Comparison of ENCODE assay signal across 16 cellular contexts in the genomic region with DNA sequence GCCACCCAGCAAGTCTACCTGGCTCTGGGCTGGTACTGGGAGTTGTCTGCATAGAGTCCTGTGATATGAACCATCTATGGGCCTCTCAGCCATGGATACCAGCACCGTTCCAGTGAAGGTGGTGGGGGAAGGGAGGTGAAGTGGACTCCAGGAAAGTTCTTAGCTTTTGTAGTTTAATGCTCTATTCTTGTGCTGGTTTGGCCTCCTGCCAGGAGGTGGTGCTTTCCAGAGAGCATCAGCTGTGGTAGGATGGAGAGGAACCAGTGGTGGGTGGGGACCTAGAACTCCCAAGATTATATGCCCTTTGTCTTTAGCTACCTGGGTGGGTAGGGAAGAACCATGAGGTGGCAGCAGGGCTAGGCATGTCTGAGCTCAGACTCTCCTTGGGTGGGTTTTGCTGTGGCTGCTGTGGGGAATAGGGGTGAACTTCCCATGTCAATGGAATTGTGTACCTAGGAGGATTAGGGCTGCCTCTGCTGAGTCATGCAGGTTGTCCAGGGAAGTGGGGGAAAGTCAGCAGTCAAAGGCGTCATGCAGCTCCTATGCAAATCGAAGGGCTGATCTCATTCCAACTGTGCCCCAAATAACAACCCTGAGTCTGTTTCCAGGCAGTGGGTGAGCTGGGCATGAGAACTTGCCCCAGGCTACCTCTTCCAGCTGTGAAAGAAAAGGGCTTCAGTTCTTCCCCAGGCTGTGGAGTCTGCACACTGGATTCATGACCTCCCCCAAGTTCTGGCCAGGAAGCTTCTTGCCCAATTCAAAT. TPM values are rescaled to one million over a fixed set of nuclear protein-coding genes. Genes with fewer than 3 reads are reported as not detected.
"Had no signal": no experiment of that assay in that cellular context is flagged by ENCODE, and none has a peak within 500 bp of the region (broad histone marks: within the 10 kb centered on the region; RNA-seq: fewer than 3 reads in every experiment).

No MANE protein-coding gene starts in this region.

- H3K4me1 ChIP-seq: lower lobe of right lung, neural progenitor cell, pancreas, vagina had no signal

- H2AFZ ChIP-seq: neural progenitor cell had no signal

- H3K4me3 ChIP-seq: coronary artery, lower lobe of right lung, neural progenitor cell, pancreas, skin epidermis, vagina had no signal

- H3K9me3 ChIP-seq: lower lobe of right lung, pancreas, vagina had no signal

- H3K9ac ChIP-seq: neural progenitor cell had no signal

- H3K4me2 ChIP-seq: neural progenitor cell had no signal

- ATAC-seq: left cardiac atrium, lower lobe of right lung, pancreas had no signal

- H3K4me1 Mint-ChIP-seq: neural progenitor cell had no signal

- DNase-seq: activated CD4-positive, alpha-beta T cell treated with anti-CD3 and anti-CD28 coated beads for 48 hours; activated naive CD4-positive, alpha-beta T cell; caudate nucleus; effector CD4-positive, alpha-beta T cell; glutamatergic neuron; left cardiac atrium; lower lobe of right lung; midbrain; pancreas; WERI-Rb-1 had no signal

- H3K27me3 ChIP-seq: neural progenitor cell, pancreas, vagina had no signal

- H3K27ac Mint-ChIP-seq: activated T-helper 1 cell treated with anti-CD3 and anti-CD28 coated beads, Interleukin-12 subunit alpha, Interleukin-12 subunit beta, Interleukin-2, Interleukin-4 antibody, amounts not matched to agents 30 ng/mL and 10 ng/mL and 1 ng/mL, durations not matched to agents 14 hours and 24 hours and 36 hours; neural progenitor cell had no signal

- H3K27ac ChIP-seq: coronary artery, lower lobe of right lung, neural progenitor cell, pancreas, skin epidermis, vagina, WERI-Rb-1 had no signal

- H3K36me3 Mint-ChIP-seq: neural progenitor cell had no signal

- H3K4me3 Mint-ChIP-seq: activated T-helper 1 cell treated with anti-CD3 and anti-CD28 coated beads, Interleukin-12 subunit alpha, Interleukin-12 subunit beta, Interleukin-2, Interleukin-4 antibody, amounts not matched to agents 30 ng/mL and 10 ng/mL and 1 ng/mL, durations not matched to agents 14 hours and 24 hours and 36 hours; neural progenitor cell had no signal

- H3K36me3 ChIP-seq: lower lobe of right lung, neural progenitor cell, pancreas, vagina, WERI-Rb-1 had no signal

RNA-seq across cellular contexts. Expression of a gene that starts 14.3 kb away (rescaled TPM):
- total RNA-seq: renal cortical epithelial cell, vagina had no signal

RNA-seq across cellular contexts. Expression of a gene that starts 19.2 kb away (rescaled TPM):
- total RNA-seq: activated T-helper 1 cell treated with anti-CD3 and anti-CD28 coated beads, Interleukin-12 subunit alpha, Interleukin-12 subunit beta, Interleukin-2, Interleukin-4 antibody, amounts not matched to agents 30 ng/mL and 10 ng/mL and 1 ng/mL, durations not matched to agents 14 hours and 24 hours and 36 hours; renal cortical epithelial cell had no signal

RNA-seq across cellular contexts. Expression of a gene that starts 38.8 kb away (rescaled TPM):
- total RNA-seq: renal cortical epithelial cell had no signal
- polyA plus RNA-seq: pancreas had no signal
